ENCODE assay signal across 18 cellular contexts in the genomic region with DNA sequence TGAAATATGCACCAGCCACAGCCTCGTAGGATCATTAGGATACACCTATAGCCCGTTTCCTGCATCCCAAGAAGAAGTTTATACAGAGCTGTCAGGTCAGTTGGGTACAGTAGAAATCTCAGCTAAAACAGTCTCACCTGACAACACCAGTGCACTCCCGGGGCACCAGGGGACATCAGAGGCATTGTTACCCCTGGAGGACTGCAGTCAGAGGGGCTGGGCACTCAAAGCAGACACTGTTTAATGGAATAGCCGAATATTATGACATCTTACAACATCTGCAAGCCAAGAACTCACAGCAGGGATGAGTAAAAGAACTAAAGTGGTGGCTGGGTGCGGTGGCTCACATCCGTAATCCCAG.
DNase-seq lines count a peak whose midpoint lies in the region; ATAC-seq and TF ChIP-seq lines count a peak whose summit lies in the region.
"Had no signal": no experiment of that assay in that cellular context is flagged by ENCODE, and none has a peak within 500 bp of the region (broad histone marks: within the 10 kb centered on the region; RNA-seq: fewer than 3 reads in every experiment).

No MANE protein-coding gene starts in this region.

- peaks cover 18% of the 10 kb centered on the region for H3K4me1 Mint-ChIP-seq in T-helper 17 cell
- H3K4me1 Mint-ChIP-seq in mesothelial cell of epicardium = peaks cover 46% of the 10 kb centered on the region
- H3K4me1 Mint-ChIP-seq in stimulated activated effector memory CD8-positive, alpha-beta T cell treated with anti-CD3 and anti-CD28 coated beads, Interleukin-12 subunit alpha, Interleukin-12 subunit beta, amount 100 ng/mL, for 72 hours = peaks cover 33% of the 10 kb centered on the region

- H3K27ac ChIP-seq in vagina = no peak overlapping the region
- H3K27ac ChIP-seq in hepatocyte = no peak overlapping the region

- H3K79me2 ChIP-seq in hepatocyte = peaks cover 2% of the 10 kb centered on the region

- no peak overlapping the region for H3K4me2 ChIP-seq in hepatocyte

- H3K36me3 Mint-ChIP-seq in T-helper 17 cell (ENCODE audit: low read depth) (peaks cover 2% of the 10 kb centered on the region), mesothelial cell of epicardium (no peaks in the 10 kb centered on the region)
- no peaks in the 10 kb centered on the region for H3K36me3 Mint-ChIP-seq in stimulated activated effector memory CD8-positive, alpha-beta T cell treated with anti-CD3 and anti-CD28 coated beads, Interleukin-12 subunit alpha, Interleukin-12 subunit beta, amount 100 ng/mL, for 72 hours
- H3K36me3 Mint-ChIP-seq: CD4-positive, CD25-positive, alpha-beta regulatory T cell had no signal

- H3K27me3 Mint-ChIP-seq in T-helper 17 cell = peaks cover 29% of the 10 kb centered on the region
- no peaks in the 10 kb centered on the region for H3K27me3 Mint-ChIP-seq in mesothelial cell of epicardium (ENCODE audit: low read depth)

- H3K36me3 ChIP-seq in vagina (no peaks in the 10 kb centered on the region), hepatocyte (replicated peaks; ENCODE audit: insufficient read depth, low read depth) (no peaks in the 10 kb centered on the region)

- 79% methylated on average over 6 of the region's 6 CpGs for WGBS in hepatocyte (ENCODE audit: low lambda C conversion rate, missing lambda C conversion rate)

- peak; percentile 25 for DNase-seq in activated effector memory CD4-positive, alpha-beta T cell treated with anti-CD3 and anti-CD28 coated beads, Interleukin-2, amount 50 U/mL, for 16 hours
- no peak for DNase-seq in activated effector memory CD4-positive, alpha-beta T cell treated with Interleukin-2 at 50 U/mL for 16 hours
- DNase-seq in T-helper 17 cell (no peak), mesothelial cell of epicardium (ENCODE audit: low spot score in 2 of 2, unreplicated experiment in 2 of 2) (no peak), vagina (ENCODE audit: extremely low spot score in 2 of 2) (no peak), hepatocyte (ENCODE audit: low spot score) (no peak)
- DNase-seq in stimulated activated effector memory CD8-positive, alpha-beta T cell treated with anti-CD3 and anti-CD28 coated beads, Interleukin-12 subunit alpha, Interleukin-12 subunit beta, amount 100 ng/mL, for 72 hours (ENCODE audit: low spot score in 2 of 2) = no peak
- DNase-seq: CD4-positive, CD25-positive, alpha-beta regulatory T cell; DMS79; IMR-90; Kasumi-1; NCI-H1105; NCI-H1694; NCI-H2107; NCI-H226; NCI-H524 treated with DMSO at 0.1 percent for 48 hours; SHP77 had no signal

- no peak for ATAC-seq in T-helper 17 cell
- no peak for ATAC-seq in stimulated activated effector memory CD8-positive, alpha-beta T cell treated with anti-CD3 and anti-CD28 coated beads, Interleukin-12 subunit alpha, Interleukin-12 subunit beta, amount 100 ng/mL, for 72 hours
- no peak for ATAC-seq in HG02678 (IDR thresholded peaks at IDR 0.05; ENCODE audit: unreplicated experiment)

- intact Hi-C loops in vagina (cut with DNase I) = no loop called here

- H4K20me1 ChIP-seq in hepatocyte (ENCODE audit: insufficient read depth, poor library complexity, severe bottlenecking) = no peaks in the 10 kb centered on the region

- H3K27me3 ChIP-seq in vagina (no peaks in the 10 kb centered on the region), hepatocyte (no peaks in the 10 kb centered on the region)

- no peaks in the 10 kb centered on the region for H3K9me3 ChIP-seq in T-helper 17 cell (ENCODE audit: control insufficient read depth, low read length, poor library complexity, severe bottlenecking)
- H3K9me3 ChIP-seq in vagina = no peaks in the 10 kb centered on the region
- H3K9me3 ChIP-seq in hepatocyte (ENCODE audit: low read depth) = no peaks in the 10 kb centered on the region

- H3K9me3 Mint-ChIP-seq in mesothelial cell of epicardium = peaks cover 1% of the 10 kb centered on the region
- no peaks in the 10 kb centered on the region for H3K9me3 Mint-ChIP-seq in stimulated activated effector memory CD8-positive, alpha-beta T cell treated with anti-CD3 and anti-CD28 coated beads, Interleukin-12 subunit alpha, Interleukin-12 subunit beta, amount 100 ng/mL, for 72 hours

- no peak for TF ChIP-seq POLR2A in vagina (IDR thresholded peaks at IDR 0.05)

- H2AFZ ChIP-seq in hepatocyte = no peak overlapping the region

- H3K27ac Mint-ChIP-seq in T-helper 17 cell (peak overlapping the region; percentile 29), mesothelial cell of epicardium (peak overlapping the region; percentile 69)
- H3K27ac Mint-ChIP-seq in stimulated activated effector memory CD8-positive, alpha-beta T cell treated with anti-CD3 and anti-CD28 coated beads, Interleukin-12 subunit alpha, Interleukin-12 subunit beta, amount 100 ng/mL, for 72 hours = peak overlapping the region; percentile 63

- no peaks in the 10 kb centered on the region for H3K9me2 ChIP-seq in hepatocyte (replicated peaks; ENCODE audit: insufficient read depth)

- H3K4me1 ChIP-seq in vagina = no peaks in the 10 kb centered on the region
- H3K4me1 ChIP-seq in hepatocyte (ENCODE audit: insufficient read depth) = peaks cover 8% of the 10 kb centered on the region

- no peak overlapping the region for H3K4me3 ChIP-seq in vagina
- no peak overlapping the region for H3K4me3 ChIP-seq in hepatocyte

- no peak overlapping the region for H3K4me3 Mint-ChIP-seq in T-helper 17 cell
- H3K4me3 Mint-ChIP-seq in mesothelial cell of epicardium = no peak overlapping the region
- peak overlapping the region; percentile 28 for H3K4me3 Mint-ChIP-seq in stimulated activated effector memory CD8-positive, alpha-beta T cell treated with anti-CD3 and anti-CD28 coated beads, Interleukin-12 subunit alpha, Interleukin-12 subunit beta, amount 100 ng/mL, for 72 hours

- no peak for TF ChIP-seq CTCF in mesothelial cell of epicardium (IDR thresholded peaks at IDR 0.05; ENCODE audit: unreplicated experiment)
- TF ChIP-seq CTCF in vagina (IDR thresholded peaks at IDR 0.05) = no peak
- no peak for TF ChIP-seq CTCF in hepatocyte (IDR thresholded peaks at IDR 0.05; ENCODE audit: poor library complexity)
